8 cellular contexts compared by ENCODE assay signal in the genomic region with DNA sequence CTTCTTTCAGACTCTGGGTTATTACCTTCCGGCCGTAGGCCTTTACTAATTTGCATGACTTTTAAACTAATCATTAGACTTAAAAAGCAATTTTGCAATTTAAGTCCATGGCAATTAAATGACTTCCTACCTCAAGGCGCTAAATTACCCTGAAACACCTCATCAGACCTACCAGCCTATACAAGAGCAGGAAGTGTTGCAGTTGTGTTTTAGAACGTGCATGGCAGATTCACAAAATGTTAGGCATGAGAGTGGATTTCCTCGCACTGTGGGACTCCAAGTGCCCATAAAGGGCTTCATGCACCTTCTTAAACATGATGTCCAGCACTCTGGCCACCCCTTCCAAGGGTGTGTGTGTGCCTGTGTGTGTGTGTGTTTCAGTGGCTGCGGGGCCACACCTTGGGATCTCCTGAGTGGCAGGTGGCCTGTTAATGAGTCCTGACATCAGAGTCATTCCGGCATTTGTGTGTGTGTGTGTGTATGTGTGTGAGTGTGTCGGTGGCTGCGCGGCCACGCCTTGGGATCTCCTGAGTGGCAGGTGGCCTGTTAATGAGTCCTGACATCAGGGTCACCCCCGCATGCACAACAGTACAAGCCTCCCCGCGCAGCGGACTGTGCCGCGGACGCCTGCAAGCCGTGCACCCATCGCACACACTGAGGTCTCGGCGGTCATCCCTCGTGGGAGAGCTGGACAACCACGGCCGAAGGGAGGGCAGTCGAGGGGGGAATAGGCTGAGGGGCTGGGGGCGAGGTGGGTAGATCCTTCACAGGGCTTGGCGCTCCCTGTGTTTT. TPM values are rescaled to one million over a fixed set of nuclear protein-coding genes. Genes with fewer than 3 reads are reported as not detected.
DNase-seq lines count a peak whose midpoint lies in the region; ATAC-seq lines count a peak whose summit lies in the region.

No MANE protein-coding gene starts in this region.

- ATAC-seq in GM21360 (IDR thresholded peaks at IDR 0.05; ENCODE audit: unreplicated experiment) (peak; percentile 33), left cardiac atrium (peak; percentile 54 to 62), aorta (ENCODE audit: low FRiP score) (peak; percentile 63)

- peak overlapping the region; percentile 57 to 86 for H3K4me3 ChIP-seq in aorta (ENCODE audit: low read length in 2 of 2)

- H3K36me3 Mint-ChIP-seq in activated naive CD8-positive, alpha-beta T cell treated with anti-CD3 and anti-CD28 coated beads for 36 hours: peaks cover 28% of the 10 kb centered on the region

- peaks cover 0 to 5% of the 10 kb centered on the region in 2 donors for H3K4me1 ChIP-seq in aorta (ENCODE audit: control insufficient read depth in 1 of 2, insufficient read depth in 2 of 2, low read length in 2 of 2)

- peak; percentile 63 for DNase-seq in COR-L47 (lab: John Stamatoyannopoulos, UW)
- peak; percentile 62 for DNase-seq in HK-2 (ENCODE audit: unreplicated experiment)
- DNase-seq in RPMI8226: peak; percentile 71
- DNase-seq in activated naive CD8-positive, alpha-beta T cell treated with anti-CD3 and anti-CD28 coated beads for 36 hours: peak; percentile 59
- peak; percentile 39 for DNase-seq in left cardiac atrium
- DNase-seq in posterior vena cava (ENCODE audit: low spot score): peak; percentile 85
- DNase-seq in aorta: peak in 1 of 2 donors; percentile 68

- peaks cover 7% of the 10 kb centered on the region for H3K27me3 Mint-ChIP-seq in activated naive CD8-positive, alpha-beta T cell treated with anti-CD3 and anti-CD28 coated beads for 36 hours

- H3K4me1 Mint-ChIP-seq in activated naive CD8-positive, alpha-beta T cell treated with anti-CD3 and anti-CD28 coated beads for 36 hours: peaks cover 29% of the 10 kb centered on the region

- H3K9me3 ChIP-seq in aorta (ENCODE audit: control insufficient read depth, low read length): no peaks in the 10 kb centered on the region

- intact Hi-C loops in left cardiac atrium (cut with DNase I): loop anchor here in 1 of 2 donors (2.0 kb wide), 1 partner anchor 81 kb away; the partner anchor contains the start of gene ETNK1
- intact Hi-C loops in posterior vena cava (cut with DNase I): loop anchor here (10.0 kb wide), 1 partner anchor 81 kb away; the partner anchor contains the start of gene ETNK1 (in 2 of the 2)
- intact Hi-C loops in aorta (cut with DNase I): loop anchor here (5.0 kb wide), 2 partner anchors 84 to 129 kb away; partner anchors contain the start of gene ETNK1 (in 2 of the 2)

- H3K27ac Mint-ChIP-seq in activated naive CD8-positive, alpha-beta T cell treated with anti-CD3 and anti-CD28 coated beads for 36 hours: peak overlapping the region; percentile 94

- H3K4me3 Mint-ChIP-seq in activated naive CD8-positive, alpha-beta T cell treated with anti-CD3 and anti-CD28 coated beads for 36 hours: peak overlapping the region; percentile 92

- 6% methylated on average over 28 of the region's 28 CpGs for WGBS in aorta, 2 donors

- no peaks in the 10 kb centered on the region for H3K27me3 ChIP-seq in aorta (ENCODE audit: control insufficient read depth in 1 of 2, insufficient read depth in 2 of 2, low read length in 1 of 2)

- H3K27ac ChIP-seq in aorta (ENCODE audit: low read depth in 1 of 2, low read length in 2 of 2): peak overlapping the region; percentile 24 to 87

- no peaks in the 10 kb centered on the region for H3K36me3 ChIP-seq in aorta (ENCODE audit: control insufficient read depth in 1 of 2, insufficient read depth in 2 of 2, low read length in 1 of 2)

- no peaks in the 10 kb centered on the region for H3K9me3 Mint-ChIP-seq in activated naive CD8-positive, alpha-beta T cell treated with anti-CD3 and anti-CD28 coated beads for 36 hours

RNA-seq across cellular contexts. Expression of gene C2CD5, which starts 0.9 kb away (rescaled TPM):
- total RNA-seq in activated naive CD8-positive, alpha-beta T cell treated with anti-CD3 and anti-CD28 coated beads for 36 hours: 10 to 100 TPM; 29.7 to 31.1 TPM
- total RNA-seq in left cardiac atrium (10 to 100 TPM; 18.4 to 22.8 TPM), posterior vena cava (10 to 100 TPM; 31.0 to 34.7 TPM), aorta (10 to 100 TPM; 41.0 to 54.1 TPM)
- 10 to 100 TPM; 23.7 to 29.2 TPM for polyA plus RNA-seq in aorta
